ENCODE assay signal across 30 cellular contexts in genomic region chr6:106381223-106381622, GRCh38.
"Had no signal": no experiment of that assay in that cellular context is flagged by ENCODE, and none has a peak within 500 bp of the region (broad histone marks: within the 10 kb centered on the region; RNA-seq: fewer than 3 reads in every experiment).

No MANE protein-coding gene starts in this region.

- H3K36me3 ChIP-seq: heart left ventricle, left lung, lower lobe of right lung, neural progenitor cell, sigmoid colon, thoracic aorta, vagina had no signal

- H3K79me2 ChIP-seq: parathyroid adenoma had no signal

- DNase-seq: activated CD4-positive, alpha-beta memory T cell treated with anti-CD3 and anti-CD28 coated beads for 36 hours; activated CD4-positive, CD25-positive, alpha-beta regulatory T cell treated with anti-CD3 and anti-CD28 coated beads, Interleukin-2, amount 50 U/mL, for 72 hours; activated CD8-positive, alpha-beta memory T cell treated with anti-CD3 and anti-CD28 coated beads, Interleukin-2, amount 50 U/mL, for 48 hours; activated gamma-delta T cell treated with Interleukin-2 at 50 U/mL for 16 hours; activated naive CD4-positive, alpha-beta T cell treated with anti-CD3 and anti-CD28 coated beads, Interleukin-2, amount 50 U/mL, for 16 hours; activated naive CD8-positive, alpha-beta T cell treated with anti-CD3 and anti-CD28 coated beads, Interleukin-2, amount 50 U/mL, for 24 hours; activated T-cell treated with anti-CD3 and anti-CD28 coated beads, Interleukin-2, amount 50 U/mL, for 24 hours; amygdala; effector CD8-positive, alpha-beta T cell; erythroblast; heart left ventricle; kidney glomerular epithelial cell; left lung; lower lobe of right lung; mesendoderm; natural killer cell; occipital lobe; psoas muscle; sigmoid colon; stimulated activated CD4-positive, alpha-beta T cell treated with anti-CD3 and anti-CD28 coated beads, Interleukin-4, amount 100 ng/mL, for 24 hours; T-helper 9 cell had no signal

- H3K27me3 ChIP-seq: left lung, neural progenitor cell, sigmoid colon, vagina had no signal

- H3K9ac ChIP-seq: neural progenitor cell, parathyroid adenoma had no signal

- H3K4me2 ChIP-seq: neural progenitor cell had no signal

- H3K9me3 Mint-ChIP-seq: activated CD4-positive, alpha-beta memory T cell treated with anti-CD3 and anti-CD28 coated beads for 36 hours; activated CD4-positive, alpha-beta T cell treated with anti-CD3 and anti-CD28 coated beads, Interleukin-2, amount 10 ng/mL, durations not matched to agents 24 days and 14 days; activated naive CD8-positive, alpha-beta T cell treated with anti-CD3 and anti-CD28 coated beads, Interleukin-2, amount 50 U/mL, for 24 hours; activated T-cell treated with anti-CD3 and anti-CD28 coated beads, Interleukin-2, amount 50 U/mL, for 24 hours; natural killer cell; neural progenitor cell; stimulated activated effector memory CD8-positive, alpha-beta T cell treated with anti-CD3 and anti-CD28 coated beads, Interleukin-12 subunit alpha, Interleukin-12 subunit beta, amount 100 ng/mL, for 72 hours; stimulated activated naive CD8-positive, alpha-beta T cell treated with anti-CD3 and anti-CD28 coated beads, Interleukin-15, Interleukin-2, amounts not matched to agents 100 ng/mL and 50 ng/mL, for 24 hours; T-helper 1 cell treated with Interleukin-12 subunit alpha and Interleukin-12 subunit beta and Interleukin-4 antibody, amounts not matched to agents 30 μg/mL and 1 μg/mL, for 36 hours; type B pancreatic cell had no signal

- H3K4me1 ChIP-seq: heart left ventricle, left lung, lower lobe of right lung, neural progenitor cell, parathyroid adenoma, psoas muscle had no signal

- ATAC-seq: activated naive CD8-positive, alpha-beta T cell treated with anti-CD3 and anti-CD28 coated beads, Interleukin-2, amount 50 U/mL, for 24 hours; psoas muscle; stimulated activated effector memory CD8-positive, alpha-beta T cell treated with anti-CD3 and anti-CD28 coated beads, Interleukin-12 subunit alpha, Interleukin-12 subunit beta, amount 100 ng/mL, for 72 hours had no signal

- H3K27ac ChIP-seq: heart left ventricle, left lung, lower lobe of right lung, neural progenitor cell, parathyroid adenoma, psoas muscle, sigmoid colon, thoracic aorta, vagina had no signal

- H3K27ac Mint-ChIP-seq: activated CD4-positive, alpha-beta memory T cell treated with anti-CD3 and anti-CD28 coated beads for 36 hours; activated CD4-positive, alpha-beta T cell treated with anti-CD3 and anti-CD28 coated beads, Interleukin-2, amount 10 ng/mL, durations not matched to agents 24 days and 14 days; activated naive CD8-positive, alpha-beta T cell treated with anti-CD3 and anti-CD28 coated beads, Interleukin-2, amount 50 U/mL, for 24 hours; activated T-cell treated with anti-CD3 and anti-CD28 coated beads, Interleukin-2, amount 50 U/mL, for 24 hours; natural killer cell; neural progenitor cell; stimulated activated effector memory CD8-positive, alpha-beta T cell treated with anti-CD3 and anti-CD28 coated beads, Interleukin-12 subunit alpha, Interleukin-12 subunit beta, amount 100 ng/mL, for 72 hours; stimulated activated naive CD8-positive, alpha-beta T cell treated with anti-CD3 and anti-CD28 coated beads, Interleukin-15, Interleukin-2, amounts not matched to agents 100 ng/mL and 50 ng/mL, for 24 hours had no signal

- H3K36me3 Mint-ChIP-seq: activated CD4-positive, alpha-beta memory T cell treated with anti-CD3 and anti-CD28 coated beads for 36 hours; natural killer cell; neural progenitor cell; stimulated activated effector memory CD8-positive, alpha-beta T cell treated with anti-CD3 and anti-CD28 coated beads, Interleukin-12 subunit alpha, Interleukin-12 subunit beta, amount 100 ng/mL, for 72 hours; type B pancreatic cell had no signal

- H2AFZ ChIP-seq: parathyroid adenoma had no signal

- H3K4me1 Mint-ChIP-seq: natural killer cell; neural progenitor cell; stimulated activated effector memory CD8-positive, alpha-beta T cell treated with anti-CD3 and anti-CD28 coated beads, Interleukin-12 subunit alpha, Interleukin-12 subunit beta, amount 100 ng/mL, for 72 hours had no signal

- H3K9me3 ChIP-seq: heart left ventricle, left lung, lower lobe of right lung, psoas muscle, sigmoid colon, thoracic aorta, vagina had no signal

- H3K4me3 ChIP-seq: heart left ventricle, left lung, lower lobe of right lung, neural progenitor cell, psoas muscle, sigmoid colon, thoracic aorta, vagina had no signal

- H3K4me3 Mint-ChIP-seq: activated CD4-positive, alpha-beta memory T cell treated with anti-CD3 and anti-CD28 coated beads for 36 hours; activated CD4-positive, alpha-beta T cell treated with anti-CD3 and anti-CD28 coated beads, Interleukin-2, amount 10 ng/mL, durations not matched to agents 24 days and 14 days; activated naive CD8-positive, alpha-beta T cell treated with anti-CD3 and anti-CD28 coated beads, Interleukin-2, amount 50 U/mL, for 24 hours; activated T-cell treated with anti-CD3 and anti-CD28 coated beads, Interleukin-2, amount 50 U/mL, for 24 hours; natural killer cell; neural progenitor cell; stimulated activated effector memory CD8-positive, alpha-beta T cell treated with anti-CD3 and anti-CD28 coated beads, Interleukin-12 subunit alpha, Interleukin-12 subunit beta, amount 100 ng/mL, for 72 hours; stimulated activated naive CD8-positive, alpha-beta T cell treated with anti-CD3 and anti-CD28 coated beads, Interleukin-15, Interleukin-2, amounts not matched to agents 100 ng/mL and 50 ng/mL, for 24 hours; T-helper 1 cell treated with Interleukin-12 subunit alpha and Interleukin-12 subunit beta and Interleukin-4 antibody, amounts not matched to agents 30 μg/mL and 1 μg/mL, for 36 hours; type B pancreatic cell had no signal
